Comparison of ENCODE assay signal across 14 cellular contexts in the genomic region with DNA sequence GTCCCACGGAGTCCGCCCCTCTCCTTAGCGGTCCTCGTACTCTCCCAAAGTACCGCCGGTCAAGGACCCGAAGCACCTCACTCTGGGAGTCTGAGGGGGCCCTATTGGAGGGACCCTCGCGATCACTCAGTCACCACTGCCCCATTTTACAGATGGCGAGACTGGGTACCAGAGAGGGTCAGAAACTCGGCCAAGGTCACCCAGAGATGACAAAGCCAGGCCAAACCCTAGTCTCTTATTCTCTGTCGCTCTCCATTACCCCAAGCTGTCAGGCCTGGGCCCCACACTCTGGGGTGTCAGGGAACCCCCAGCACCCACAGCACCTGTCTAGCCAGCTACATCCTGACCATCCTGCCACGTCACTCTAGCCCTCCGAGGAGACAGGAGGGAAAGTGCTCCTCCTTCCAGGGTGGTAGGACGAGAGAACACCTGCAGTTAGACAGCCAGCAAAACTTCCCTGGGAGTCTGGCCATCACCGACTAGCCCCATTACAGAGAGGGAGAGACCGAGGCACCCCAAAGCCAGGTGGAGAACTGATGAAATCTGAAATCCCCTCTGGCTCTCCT. TPM values are rescaled to one million over a fixed set of nuclear protein-coding genes. Genes with fewer than 3 reads are reported as not detected.
DNase-seq lines count a peak whose midpoint lies in the region; ATAC-seq, FAIRE-seq and TF ChIP-seq lines count a peak whose summit lies in the region.
"Had no signal": no experiment of that assay in that cellular context is flagged by ENCODE, and none has a peak within 500 bp of the region (broad histone marks: within the 10 kb centered on the region; RNA-seq: fewer than 3 reads in every experiment).

No MANE protein-coding gene starts in this region.

- H2BK15ac ChIP-seq in H1 (ENCODE audit: low read length): peak overlapping the region; percentile 66; the same call in 1 of the 2 replicates

- WGBS in H1 (ENCODE audit: extremely low coverage in 1 of 2, insufficient coverage in 1 of 2, insufficient read length in 1 of 2, insufficient replicate concordance in 2 of 2, low coverage in 1 of 2, low lambda C conversion rate in 2 of 2, missing lambda C conversion rate in 1 of 2), 2 experiments: 43% methylated on average over 17 of the region's 17 CpGs; no CpG with 5 or more reads in 1 of the 2 experiments

- H3K27me3 Mint-ChIP-seq in activated CD4-positive, alpha-beta T cell treated with anti-CD3 and anti-CD28 coated beads, Interleukin-2, amount 10 ng/mL, durations not matched to agents 24 days and 14 days: peaks cover 74% of the 10 kb centered on the region
- peaks cover 58% of the 10 kb centered on the region for H3K27me3 Mint-ChIP-seq in osteocyte (ENCODE audit: unreplicated experiment)

- no peak overlapping the region for H3K18ac ChIP-seq in H1 (ENCODE audit: extremely low read depth, low read length)

- H3K27ac ChIP-seq in PC-9: no peak overlapping the region
- H3K27ac ChIP-seq in H1 (ENCODE audit: low read depth, low read length): no peak overlapping the region
- H3K27ac ChIP-seq: upper lobe of right lung had no signal

- peak overlapping the region; percentile 75 for H2BK120ac ChIP-seq in H1 (replicated peaks; ENCODE audit: low read depth, low read length)

- H3K9me2 ChIP-seq in PC-9 (ENCODE audit: insufficient read depth): no peaks in the 10 kb centered on the region

- no peaks in the 10 kb centered on the region for H3K79me2 ChIP-seq in PC-9 (ENCODE audit: low read depth)
- no peaks in the 10 kb centered on the region for H3K79me2 ChIP-seq in H1 (ENCODE audit: control insufficient read depth in 1 of 2, insufficient read depth in 2 of 2, low read length in 2 of 2)

- H3K36me3 Mint-ChIP-seq in activated CD4-positive, alpha-beta T cell treated with anti-CD3 and anti-CD28 coated beads, Interleukin-2, amount 10 ng/mL, durations not matched to agents 24 days and 14 days (ENCODE audit: low read depth): no peaks in the 10 kb centered on the region
- H3K36me3 Mint-ChIP-seq in osteocyte (ENCODE audit: unreplicated experiment): no peaks in the 10 kb centered on the region

- H3K9me3 Mint-ChIP-seq in activated CD4-positive, alpha-beta T cell treated with anti-CD3 and anti-CD28 coated beads, Interleukin-2, amount 10 ng/mL, durations not matched to agents 24 days and 14 days: no peaks in the 10 kb centered on the region
- no peaks in the 10 kb centered on the region for H3K9me3 Mint-ChIP-seq in osteocyte (ENCODE audit: unreplicated experiment)

- H3K23ac ChIP-seq in H1 (ENCODE audit: insufficient read length): no peak overlapping the region

- H2BK12ac ChIP-seq in H1 (ENCODE audit: low read depth, low read length): peak overlapping the region; percentile 90; the same call in 1 of the 2 replicates

- H2BK5ac ChIP-seq in H1 (ENCODE audit: low read depth, low read length): no peak overlapping the region; the same call in 1 of the 2 replicates

- CTCF ChIA-PET in PC-9 (lab: Charles Lee) (no interaction called here), H1 (lab: Charles Lee; ENCODE audit: partially characterized antibody) (interaction anchor here (1.1 to 2.5 kb wide), 2 partner anchors 12 to 21 kb away, joined by 3 to 9 read pairs; a partner anchor contains a TSS)

- no peak overlapping the region for H3K14ac ChIP-seq in H1 (ENCODE audit: insufficient read length)

- no peak overlapping the region for H4K91ac ChIP-seq in H1 (replicated peaks; ENCODE audit: insufficient read length, low read length)

- POLR2A ChIA-PET in PC-9 (lab: Charles Lee; ENCODE audit: unreplicated experiment) (no interaction called here), H1 (lab: Charles Lee; ENCODE audit: partially characterized antibody) (interaction anchor here (1.0 to 40.8 kb wide), 2 partner anchors 15 to 33 kb away, joined by 3 to 1102 read pairs; no protein-coding TSS in a partner anchor)

- H2AK5ac ChIP-seq in H1 (ENCODE audit: low read depth, low read length): peak overlapping the region; percentile 33; the same call in 1 of the 2 replicates

- no peaks in the 10 kb centered on the region; the same call in 1 of the 2 replicates for H4K20me1 ChIP-seq in PC-9 (ENCODE audit: insufficient read depth)
- peaks cover 5 to 10% of the 10 kb centered on the region in 2 experiments for H4K20me1 ChIP-seq in H1 (replicated peaks in 1 of 2; ENCODE audit: control insufficient read depth in 1 of 2, insufficient read depth in 2 of 2, low read length in 2 of 2)

- peak overlapping the region; percentile 35 for H4K8ac ChIP-seq in H1 (ENCODE audit: extremely low read depth, insufficient read depth, low read length)

- intact Hi-C loops in activated CD4-positive, alpha-beta T cell treated with anti-CD3 and anti-CD28 coated beads, Interleukin-2, amount 10 ng/mL, durations not matched to agents 24 days and 14 days (cut with micrococcal nuclease): no loop called here
- intact Hi-C loops in PC-9 (cut with micrococcal nuclease; ENCODE audit: unreplicated experiment): no loop called here

- peak overlapping the region; percentile 58; the same call in 1 of the 2 replicates for H3K4me3 ChIP-seq in PC-9
- H3K4me3 ChIP-seq in H1 (ENCODE audit: extremely low read depth in 1 of 4, insufficient read depth in 2 of 4, low read depth in 3 of 4, low read length in 4 of 4): peak overlapping the region; percentile 25 to 89 (median 40); a peak in 6 of 8 replicates

- H3K27me3 ChIP-seq in PC-9 (ENCODE audit: insufficient read depth, low read depth): peaks cover 52% of the 10 kb centered on the region
- peaks cover 15 to 53% (median 49%) of the 10 kb centered on the region in 4 experiments for H3K27me3 ChIP-seq in H1 (replicated peaks in 1 of 4; ENCODE audit: control insufficient read depth in 3 of 4, extremely low read depth in 1 of 4, insufficient read depth in 3 of 4, low read length in 3 of 4)

- H3K23me2 ChIP-seq in H1 (ENCODE audit: low read depth, low read length): peaks cover 17% of the 10 kb centered on the region; the same call in 1 of the 2 replicates

- no peak for ATAC-seq in activated CD4-positive, CD25-positive, alpha-beta regulatory T cell treated with anti-CD3 and anti-CD28 coated beads, Interleukin-2, amount 50 U/mL, for 24 hours
- no peak for ATAC-seq in GM18868 (IDR thresholded peaks at IDR 0.05; ENCODE audit: unreplicated experiment)

- no peak overlapping the region for H4K5ac ChIP-seq in H1 (ENCODE audit: insufficient read length, low read depth, low read length)

- peaks cover 7% of the 10 kb centered on the region for H3K4me1 Mint-ChIP-seq in activated CD4-positive, alpha-beta T cell treated with anti-CD3 and anti-CD28 coated beads, Interleukin-2, amount 10 ng/mL, durations not matched to agents 24 days and 14 days
- H3K4me1 Mint-ChIP-seq in osteocyte (ENCODE audit: unreplicated experiment): peaks cover 8% of the 10 kb centered on the region

- H2AFZ ChIP-seq in PC-9: no peak overlapping the region
- H2AFZ ChIP-seq in H1 (ENCODE audit: low read length): no peak overlapping the region

- H3K4me1 ChIP-seq in PC-9 (replicated peaks; ENCODE audit: insufficient read depth) (no peaks in the 10 kb centered on the region), H1 (replicated peaks in 1 of 4; ENCODE audit: control insufficient read depth in 3 of 4, insufficient read depth in 4 of 4, low read length in 3 of 4) (peaks cover 0 to 23% (median 15%) of the 10 kb centered on the region in 4 experiments; a peak in 6 of 7 replicates)
- H3K4me1 ChIP-seq: upper lobe of right lung had no signal

- FAIRE-seq in H1 (lab: Jason Lieb, UNC): no peak
- FAIRE-seq: A204.1, endothelial cell of umbilical vein, K562, TTC549 had no signal

- no peak for DNase-seq in activated CD4-positive, alpha-beta T cell treated with anti-CD3 and anti-CD28 coated beads, Interleukin-2, amount 10 ng/mL, durations not matched to agents 24 days and 14 days
- DNase-seq in activated CD4-positive, alpha-beta T cell treated with anti-CD3 and anti-CD28 coated beads for 48 hours: no peak
- DNase-seq in PC-9 (no peak), H1 (ENCODE audit: low read depth in 1 of 2, low spot score in 2 of 2) (no peak), osteocyte (ENCODE audit: extremely low spot score, unreplicated experiment) (no peak)
- DNase-seq in stimulated activated CD4-positive, alpha-beta T cell treated with anti-CD3 and anti-CD28 coated beads, Interleukin-4, amount 100 ng/mL, for 1 hour: no peak
- DNase-seq: EL, upper lobe of right lung had no signal

- TF ChIP-seq RAD21 in H1 (IDR thresholded peaks at IDR 0.05 in 1 of 2, conservative IDR thresholded peaks at IDR 0.05 in 1 of 2; ENCODE audit: low read depth in 2 of 2, low read length in 2 of 2): no peak

- H3K4ac ChIP-seq in H1 (replicated peaks; ENCODE audit: insufficient read length, low read depth, low read length): peak overlapping the region; percentile 60

- H3K27ac Mint-ChIP-seq in activated CD4-positive, alpha-beta T cell treated with anti-CD3 and anti-CD28 coated beads, Interleukin-2, amount 10 ng/mL, durations not matched to agents 24 days and 14 days: no peak overlapping the region
- no peak overlapping the region for H3K27ac Mint-ChIP-seq in osteocyte (ENCODE audit: unreplicated experiment)

- H3K9me3 ChIP-seq in PC-9 (ENCODE audit: insufficient read depth, low read depth): no peaks in the 10 kb centered on the region
- H3K9me3 ChIP-seq in H1 (ENCODE audit: insufficient read depth in 2 of 2, low read depth in 1 of 2, low read length in 1 of 2): no peaks in the 10 kb centered on the region
- H3K9me3 ChIP-seq: upper lobe of right lung had no signal

- H3K36me3 ChIP-seq in PC-9 (ENCODE audit: low read depth): no peaks in the 10 kb centered on the region
- H3K36me3 ChIP-seq in H1 (ENCODE audit: control insufficient read depth in 2 of 4, insufficient read depth in 4 of 4, low read length in 3 of 4): no peaks in the 10 kb centered on the region; a peak in 1 of 8 replicates
- H3K36me3 ChIP-seq: upper lobe of right lung had no signal

- peak overlapping the region; percentile 74 for H3K4me3 Mint-ChIP-seq in activated CD4-positive, alpha-beta T cell treated with anti-CD3 and anti-CD28 coated beads, Interleukin-2, amount 10 ng/mL, durations not matched to agents 24 days and 14 days
- peak overlapping the region; percentile 59 for H3K4me3 Mint-ChIP-seq in osteocyte (ENCODE audit: unreplicated experiment)

- H3K4me2 ChIP-seq in PC-9 (peak overlapping the region; percentile 70), H1 (ENCODE audit: insufficient read depth in 1 of 2, low read depth in 2 of 2, low read length in 2 of 2) (peak overlapping the region; percentile 65 to 76)

- TF ChIP-seq EP300 in H1 (IDR thresholded peaks at IDR 0.05; ENCODE audit: borderline replicate concordance in 1 of 2, low read depth in 2 of 2, low read length in 2 of 2): no peak

- TF ChIP-seq CTCF in PC-9 (conservative IDR thresholded peaks at IDR 0.05) (no peak), H1 (IDR thresholded peaks at IDR 0.05; ENCODE audit: control extremely low read depth in 1 of 3, insufficient read depth in 1 of 3, low read depth in 1 of 3, low read length in 3 of 3) (no peak), osteocyte (IDR thresholded peaks at IDR 0.05) (no peak)

- 0 out of 2 replicates have a peak overlapping the region, but pooled peaks have one; percentile 21 for H2BK20ac ChIP-seq in H1 (ENCODE audit: low read length)

- H3K56ac ChIP-seq in H1 (replicated peaks; ENCODE audit: insufficient read length, low read depth, low read length): no peak overlapping the region

- no TSS peak for BruUV-seq in PC-9 (replicated peaks; lab: Mats Ljungman, UMichigan)

- H3K9ac ChIP-seq in H1 (replicated peaks in 1 of 4; ENCODE audit: extremely low read depth in 1 of 4, low read depth in 3 of 4, low read length in 3 of 4): no peak overlapping the region

- no peaks in the 10 kb centered on the region for H3K79me1 ChIP-seq in H1 (ENCODE audit: low read depth, low read length)

- no peak for TF ChIP-seq POLR2A in H1 (IDR thresholded peaks at IDR 0.05; ENCODE audit: control extremely low read depth in 1 of 2, low read depth in 2 of 2, low read length in 2 of 2)

- H3F3A ChIP-seq in PC-9 (ENCODE audit: insufficient read depth, low read depth): peaks cover 12% of the 10 kb centered on the region; the same call in 1 of the 2 replicates

RNA-seq across cellular contexts. Expression of a gene that starts 1.4 kb away (rescaled TPM):
- not detected in 2 replicates for total RNA-seq in activated CD4-positive, alpha-beta T cell treated with anti-CD3 and anti-CD28 coated beads, Interleukin-2, amount 10 ng/mL, durations not matched to agents 24 days and 14 days
- total RNA-seq in PC-9 (2021) (0.18 and 0.22 TPM in 2 replicates), osteocyte (0.43 and 0.57 TPM in 2 replicates)
- 2.2 and 2.3 TPM in 2 replicates for total RNA-seq in H1 (2021; fragmentation: NEBNext Ultra II Directional; extraction: Animal tissue kit (Norgen Biotek cat#: 25700))
- polyA plus RNA-seq in H1 (2011; rRNA removed): 1.4 TPM in 2 replicates
- polyA plus RNA-seq in H1 (2011; cell fraction: cytosol; rRNA removed): 1.3 TPM
- 1.2 TPM for polyA plus RNA-seq in H1 (2011; cell fraction: nucleus; rRNA removed)
- polyA plus RNA-seq in H1 (2012, experiment 1 of 2): 1.0 to 3.7 TPM (median 2.6 TPM) in 4 replicates
- polyA plus RNA-seq in H1 (2012, experiment 2 of 2): 1.2 TPM
- 1.2 TPM for polyA plus RNA-seq in H1 (2013, experiment 1 of 2)
- polyA plus RNA-seq in H1 (2013, experiment 2 of 2): 1.3 TPM
- polyA minus RNA-seq in H1 (2011; rRNA and poly(A)+ RNA removed): 0.41 TPM in 2 replicates
- 1.8 TPM for polyA minus RNA-seq in H1 (2011; cell fraction: cytosol; rRNA and poly(A)+ RNA removed)
- polyA minus RNA-seq in H1 (2011; cell fraction: nucleus; rRNA and poly(A)+ RNA removed): not detected
- total RNA-seq: endothelial cell of umbilical vein, upper lobe of right lung had no signal
- polyA plus RNA-seq: endothelial cell of umbilical vein had no signal

RNA-seq across cellular contexts. Expression of a gene that starts 11.5 kb away (rescaled TPM):
- 1.1 and 1.3 TPM in 2 replicates for total RNA-seq in activated CD4-positive, alpha-beta T cell treated with anti-CD3 and anti-CD28 coated beads, Interleukin-2, amount 10 ng/mL, durations not matched to agents 24 days and 14 days
- total RNA-seq in PC-9 (2021) (15.5 and 18.9 TPM in 2 replicates), osteocyte (39.3 and 49.3 TPM in 2 replicates)
- total RNA-seq in H1 (2021; fragmentation: NEBNext Ultra II Directional; extraction: Animal tissue kit (Norgen Biotek cat#: 25700)): 7.8 and 7.9 TPM in 2 replicates
- polyA plus RNA-seq in H1 (2011; rRNA removed): 8.0 and 13.0 TPM in 2 replicates
- 7.9 TPM for polyA plus RNA-seq in H1 (2011; cell fraction: cytosol; rRNA removed)
- 4.4 TPM for polyA plus RNA-seq in H1 (2011; cell fraction: nucleus; rRNA removed)
- 6.7 to 7.7 TPM (median 7.3 TPM) in 4 replicates for polyA plus RNA-seq in H1 (2012, experiment 1 of 2)
- 4.7 TPM for polyA plus RNA-seq in H1 (2012, experiment 2 of 2)
- 14.5 TPM for polyA plus RNA-seq in H1 (2013, experiment 1 of 2)
- 19.3 TPM for polyA plus RNA-seq in H1 (2013, experiment 2 of 2)
- polyA minus RNA-seq in H1 (2011; rRNA and poly(A)+ RNA removed): 7.5 and 13.4 TPM in 2 replicates
- polyA minus RNA-seq in H1 (2011; cell fraction: cytosol; rRNA and poly(A)+ RNA removed): 3.1 TPM
- polyA minus RNA-seq in H1 (2011; cell fraction: nucleus; rRNA and poly(A)+ RNA removed): 4.7 TPM

RNA-seq across cellular contexts. Expression of a gene that starts 49.8 kb away (rescaled TPM):
- total RNA-seq in activated CD4-positive, alpha-beta T cell treated with anti-CD3 and anti-CD28 coated beads, Interleukin-2, amount 10 ng/mL, durations not matched to agents 24 days and 14 days: 373 and 374 TPM in 2 replicates
- total RNA-seq in PC-9 (2021) (511 and 648 TPM in 2 replicates), osteocyte (439 and 466 TPM in 2 replicates)
- 441 and 448 TPM in 2 replicates for total RNA-seq in H1 (2021; fragmentation: NEBNext Ultra II Directional; extraction: Animal tissue kit (Norgen Biotek cat#: 25700))
- 437 and 698 TPM in 2 replicates for polyA plus RNA-seq in H1 (2011; rRNA removed)
- polyA plus RNA-seq in H1 (2011; cell fraction: cytosol; rRNA removed): 503 TPM
- 1,685 TPM for polyA plus RNA-seq in H1 (2011; cell fraction: nucleus; rRNA removed)
- 247 to 297 TPM (median 278 TPM) in 4 replicates for polyA plus RNA-seq in H1 (2012, experiment 1 of 2)
- polyA plus RNA-seq in H1 (2012, experiment 2 of 2): 43.0 TPM
- 243 TPM for polyA plus RNA-seq in H1 (2013, experiment 1 of 2)
- 214 TPM for polyA plus RNA-seq in H1 (2013, experiment 2 of 2)
- polyA minus RNA-seq in H1 (2011; rRNA and poly(A)+ RNA removed): 707 and 1,020 TPM in 2 replicates
- polyA minus RNA-seq in H1 (2011; cell fraction: cytosol; rRNA and poly(A)+ RNA removed): 330 TPM
- 755 TPM for polyA minus RNA-seq in H1 (2011; cell fraction: nucleus; rRNA and poly(A)+ RNA removed)
